1 cellular context compared by ENCODE assay signal in the genomic region with DNA sequence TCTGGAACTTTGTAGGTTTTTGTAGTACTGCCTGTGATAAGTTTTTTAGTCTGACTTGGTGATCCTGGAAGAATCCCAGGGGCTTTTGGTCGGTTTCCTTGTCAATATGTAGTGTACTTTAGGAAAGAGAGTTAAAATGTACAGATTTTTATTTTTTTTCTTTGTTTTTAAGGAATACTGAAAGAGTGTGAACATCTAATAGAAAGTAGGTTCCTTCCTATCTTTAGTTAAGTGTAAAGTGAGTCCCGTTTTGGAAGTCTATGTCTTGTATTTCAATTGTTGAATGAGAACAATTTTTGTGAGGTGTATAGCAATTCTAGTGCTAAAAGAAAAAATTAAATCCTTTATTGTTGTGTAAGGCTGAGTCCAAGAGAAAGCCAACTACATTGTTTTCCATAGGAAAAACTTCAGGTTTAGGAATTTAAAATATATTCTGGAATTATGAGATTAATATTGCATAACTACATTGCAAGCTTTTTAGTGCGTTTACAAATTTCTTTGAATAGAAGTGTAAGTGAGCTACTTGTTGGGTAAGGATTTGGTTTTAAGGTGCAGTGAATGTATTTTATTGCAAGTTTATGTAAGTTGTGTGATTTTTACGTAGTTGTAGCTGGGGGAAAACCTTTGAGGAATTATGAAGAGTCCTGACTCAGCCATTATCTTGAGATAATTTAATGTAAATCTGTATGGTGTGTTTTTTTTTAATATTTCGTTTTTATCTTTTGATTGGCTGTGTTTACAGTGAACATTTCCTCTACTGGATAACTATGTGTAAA.
A peak's percentile ranks its signal among the peaks of the same experiment; 100 is the strongest.
TF ChIP-seq lines count a peak whose summit lies in the region.

No MANE protein-coding gene starts in this region.

TF ChIP-seq in GM12878, 131 proteins besides CTCF, POLR2A, EP300 and RAD21:
- TF ChIP-seq ESRRA (IDR thresholded peaks at IDR 0.05; ENCODE audit: low read length): no peak
- no peak for TF ChIP-seq USF2 (IDR thresholded peaks at IDR 0.05; ENCODE audit: borderline replicate concordance, low read depth, low read length)
- no peak for TF ChIP-seq FOXM1 (IDR thresholded peaks at IDR 0.05; ENCODE audit: low read depth, low read length)
- no peak for TF ChIP-seq KAT2A (conservative IDR thresholded peaks at IDR 0.05; ENCODE audit: control insufficient read depth, low read depth, low read length)
- TF ChIP-seq ZBTB40 (IDR thresholded peaks at IDR 0.05; ENCODE audit: borderline replicate concordance): 0 out of 2 replicates have a peak, but pooled peaks have one; percentile 23
- TF ChIP-seq DPF2 (IDR thresholded peaks at IDR 0.05): no peak
- TF ChIP-seq SKIL (IDR thresholded peaks at IDR 0.05; ENCODE audit: low read depth, poor library complexity, severe bottlenecking): peak; percentile 19
- TF ChIP-seq, protein P1, sequence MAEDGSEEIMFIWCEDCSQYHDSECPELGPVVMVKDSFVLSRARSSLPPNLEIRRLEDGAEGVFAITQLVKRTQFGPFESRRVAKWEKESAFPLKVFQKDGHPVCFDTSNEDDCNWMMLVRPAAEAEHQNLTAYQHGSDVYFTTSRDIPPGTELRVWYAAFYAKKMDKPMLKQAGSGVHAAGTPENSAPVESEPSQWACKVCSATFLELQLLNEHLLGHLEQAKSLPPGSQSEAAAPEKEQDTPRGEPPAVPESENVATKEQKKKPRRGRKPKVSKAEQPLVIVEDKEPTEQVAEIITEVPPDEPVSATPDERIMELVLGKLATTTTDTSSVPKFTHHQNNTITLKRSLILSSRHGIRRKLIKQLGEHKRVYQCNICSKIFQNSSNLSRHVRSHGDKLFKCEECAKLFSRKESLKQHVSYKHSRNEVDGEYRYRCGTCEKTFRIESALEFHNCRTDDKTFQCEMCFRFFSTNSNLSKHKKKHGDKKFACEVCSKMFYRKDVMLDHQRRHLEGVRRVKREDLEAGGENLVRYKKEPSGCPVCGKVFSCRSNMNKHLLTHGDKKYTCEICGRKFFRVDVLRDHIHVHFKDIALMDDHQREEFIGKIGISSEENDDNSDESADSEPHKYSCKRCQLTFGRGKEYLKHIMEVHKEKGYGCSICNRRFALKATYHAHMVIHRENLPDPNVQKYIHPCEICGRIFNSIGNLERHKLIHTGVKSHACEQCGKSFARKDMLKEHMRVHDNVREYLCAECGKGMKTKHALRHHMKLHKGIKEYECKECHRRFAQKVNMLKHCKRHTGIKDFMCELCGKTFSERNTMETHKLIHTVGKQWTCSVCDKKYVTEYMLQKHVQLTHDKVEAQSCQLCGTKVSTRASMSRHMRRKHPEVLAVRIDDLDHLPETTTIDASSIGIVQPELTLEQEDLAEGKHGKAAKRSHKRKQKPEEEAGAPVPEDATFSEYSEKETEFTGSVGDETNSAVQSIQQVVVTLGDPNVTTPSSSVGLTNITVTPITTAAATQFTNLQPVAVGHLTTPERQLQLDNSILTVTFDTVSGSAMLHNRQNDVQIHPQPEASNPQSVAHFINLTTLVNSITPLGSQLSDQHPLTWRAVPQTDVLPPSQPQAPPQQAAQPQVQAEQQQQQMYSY (CRISPR knock-in tag; IDR thresholded peaks at IDR 0.05): no peak
- no peak for TF ChIP-seq IRF4 (IDR thresholded peaks at IDR 0.05; ENCODE audit: low read depth, low read length)
- no peak for TF ChIP-seq NBN (IDR thresholded peaks at IDR 0.05)
- TF ChIP-seq CBFB (IDR thresholded peaks at IDR 0.05; ENCODE audit: low read depth): peak; percentile 17; the same call in 1 of the 2 replicates
- TF ChIP-seq MEF2A (IDR thresholded peaks at IDR 0.05; ENCODE audit: insufficient read depth, low read depth, low read length): no peak
- TF ChIP-seq, protein P2, sequence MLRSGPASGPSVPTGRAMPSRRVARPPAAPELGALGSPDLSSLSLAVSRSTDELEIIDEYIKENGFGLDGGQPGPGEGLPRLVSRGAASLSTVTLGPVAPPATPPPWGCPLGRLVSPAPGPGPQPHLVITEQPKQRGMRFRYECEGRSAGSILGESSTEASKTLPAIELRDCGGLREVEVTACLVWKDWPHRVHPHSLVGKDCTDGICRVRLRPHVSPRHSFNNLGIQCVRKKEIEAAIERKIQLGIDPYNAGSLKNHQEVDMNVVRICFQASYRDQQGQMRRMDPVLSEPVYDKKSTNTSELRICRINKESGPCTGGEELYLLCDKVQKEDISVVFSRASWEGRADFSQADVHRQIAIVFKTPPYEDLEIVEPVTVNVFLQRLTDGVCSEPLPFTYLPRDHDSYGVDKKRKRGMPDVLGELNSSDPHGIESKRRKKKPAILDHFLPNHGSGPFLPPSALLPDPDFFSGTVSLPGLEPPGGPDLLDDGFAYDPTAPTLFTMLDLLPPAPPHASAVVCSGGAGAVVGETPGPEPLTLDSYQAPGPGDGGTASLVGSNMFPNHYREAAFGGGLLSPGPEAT (IDR thresholded peaks at IDR 0.05; ENCODE audit: low read depth): 0 out of 2 replicates have a peak, but pooled peaks have one; percentile 10
- TF ChIP-seq SMAD5 (IDR thresholded peaks at IDR 0.05; ENCODE audit: low read depth): no peak
- TF ChIP-seq ETV6 (conservative IDR thresholded peaks at IDR 0.05 in 1 of 2, IDR thresholded peaks at IDR 0.05 in 1 of 2; ENCODE audit: borderline replicate concordance in 1 of 2, low read depth in 1 of 2): no peak
- TF ChIP-seq MYB (IDR thresholded peaks at IDR 0.05; ENCODE audit: borderline replicate concordance, low read depth, low read length): no peak
- no peak for TF ChIP-seq ZSCAN29 (IDR thresholded peaks at IDR 0.05)
- no peak for TF ChIP-seq MEF2B (IDR thresholded peaks at IDR 0.05; ENCODE audit: partially characterized antibody, poor library complexity, severe bottlenecking)
- no peak for TF ChIP-seq NR2F1 (conservative IDR thresholded peaks at IDR 0.05)
- no peak for TF ChIP-seq RELA (IDR thresholded peaks at IDR 0.05; ENCODE audit: borderline replicate concordance, partially characterized antibody)
- no peak for TF ChIP-seq TARDBP (IDR thresholded peaks at IDR 0.05; ENCODE audit: borderline replicate concordance)
- TF ChIP-seq BCLAF1 (IDR thresholded peaks at IDR 0.05): no peak
- no peak for TF ChIP-seq ATF7 (IDR thresholded peaks at IDR 0.05; ENCODE audit: low read depth)
